In the genomic region with DNA sequence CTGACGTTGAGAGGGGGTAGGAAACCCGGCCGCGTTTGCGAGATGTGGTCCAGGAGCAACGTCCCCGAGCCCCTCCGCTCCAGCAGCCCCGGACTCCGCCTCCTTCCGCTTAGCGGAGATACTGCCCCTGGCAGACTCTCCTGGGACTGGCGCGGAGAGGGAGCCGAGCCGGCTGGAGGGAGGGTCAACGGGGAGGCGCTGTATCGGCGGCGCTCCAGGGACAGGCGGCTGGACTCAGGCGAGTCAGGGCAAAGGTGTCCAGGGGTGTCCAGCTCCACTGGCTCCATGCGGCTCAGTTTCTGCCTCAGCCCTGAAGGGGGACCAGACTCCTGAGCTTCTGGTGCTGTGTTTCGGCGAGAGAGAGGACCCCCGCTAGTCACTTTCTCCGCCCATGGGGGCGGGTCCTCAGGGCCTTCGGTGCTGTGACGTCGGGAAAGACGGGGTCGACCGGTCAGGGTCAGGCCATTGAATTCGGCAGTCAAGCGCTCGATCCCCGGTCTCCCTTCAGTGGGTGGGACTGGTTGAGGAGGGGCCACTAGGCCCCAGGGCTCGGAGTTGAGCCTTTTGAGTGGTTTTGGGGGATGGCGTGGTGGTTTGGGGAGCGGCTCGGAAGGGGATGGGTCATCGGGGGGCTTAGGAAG, we compare ENCODE assay signal across 1 cellular context.
TF ChIP-seq lines count a peak whose summit lies in the region.

No MANE protein-coding gene starts in this region.

TF ChIP-seq in HepG2, 621 proteins besides CTCF, POLR2A, EP300 and RAD21 (continued from another document and continues in another):
- TF ChIP-seq, protein P1, sequence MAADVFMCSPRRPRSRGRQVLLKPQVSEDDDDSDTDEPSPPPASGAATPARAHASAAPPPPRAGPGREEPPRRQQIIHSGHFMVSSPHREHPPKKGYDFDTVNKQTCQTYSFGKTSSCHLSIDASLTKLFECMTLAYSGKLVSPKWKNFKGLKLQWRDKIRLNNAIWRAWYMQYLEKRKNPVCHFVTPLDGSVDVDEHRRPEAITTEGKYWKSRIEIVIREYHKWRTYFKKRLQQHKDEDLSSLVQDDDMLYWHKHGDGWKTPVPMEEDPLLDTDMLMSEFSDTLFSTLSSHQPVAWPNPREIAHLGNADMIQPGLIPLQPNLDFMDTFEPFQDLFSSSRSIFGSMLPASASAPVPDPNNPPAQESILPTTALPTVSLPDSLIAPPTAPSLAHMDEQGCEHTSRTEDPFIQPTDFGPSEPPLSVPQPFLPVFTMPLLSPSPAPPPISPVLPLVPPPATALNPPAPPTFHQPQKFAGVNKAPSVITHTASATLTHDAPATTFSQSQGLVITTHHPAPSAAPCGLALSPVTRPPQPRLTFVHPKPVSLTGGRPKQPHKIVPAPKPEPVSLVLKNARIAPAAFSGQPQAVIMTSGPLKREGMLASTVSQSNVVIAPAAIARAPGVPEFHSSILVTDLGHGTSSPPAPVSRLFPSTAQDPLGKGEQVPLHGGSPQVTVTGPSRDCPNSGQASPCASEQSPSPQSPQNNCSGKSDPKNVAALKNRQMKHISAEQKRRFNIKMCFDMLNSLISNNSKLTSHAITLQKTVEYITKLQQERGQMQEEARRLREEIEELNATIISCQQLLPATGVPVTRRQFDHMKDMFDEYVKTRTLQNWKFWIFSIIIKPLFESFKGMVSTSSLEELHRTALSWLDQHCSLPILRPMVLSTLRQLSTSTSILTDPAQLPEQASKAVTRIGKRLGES (CRISPR knock-in tag; IDR thresholded peaks at IDR 0.05; ENCODE audit: borderline replicate concordance), result no peak
- TF ChIP-seq, protein P2, sequence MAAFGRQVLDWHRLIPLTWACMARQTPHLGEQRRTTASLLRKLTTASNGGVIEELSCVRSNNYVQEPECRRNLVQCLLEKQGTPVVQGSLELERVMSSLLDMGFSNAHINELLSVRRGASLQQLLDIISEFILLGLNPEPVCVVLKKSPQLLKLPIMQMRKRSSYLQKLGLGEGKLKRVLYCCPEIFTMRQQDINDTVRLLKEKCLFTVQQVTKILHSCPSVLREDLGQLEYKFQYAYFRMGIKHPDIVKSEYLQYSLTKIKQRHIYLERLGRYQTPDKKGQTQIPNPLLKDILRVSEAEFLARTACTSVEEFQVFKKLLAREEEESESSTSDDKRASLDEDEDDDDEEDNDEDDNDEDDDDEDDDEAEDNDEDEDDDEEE (CRISPR knock-in tag; IDR thresholded peaks at IDR 0.05), result no peak
- no peak for TF ChIP-seq ZBTB21 (CRISPR knock-in tag; IDR thresholded peaks at IDR 0.05)
- no peak; the same call in 1 of the 2 replicates for TF ChIP-seq SRY (CRISPR knock-in tag; IDR thresholded peaks at IDR 0.05)
- TF ChIP-seq, protein P3, sequence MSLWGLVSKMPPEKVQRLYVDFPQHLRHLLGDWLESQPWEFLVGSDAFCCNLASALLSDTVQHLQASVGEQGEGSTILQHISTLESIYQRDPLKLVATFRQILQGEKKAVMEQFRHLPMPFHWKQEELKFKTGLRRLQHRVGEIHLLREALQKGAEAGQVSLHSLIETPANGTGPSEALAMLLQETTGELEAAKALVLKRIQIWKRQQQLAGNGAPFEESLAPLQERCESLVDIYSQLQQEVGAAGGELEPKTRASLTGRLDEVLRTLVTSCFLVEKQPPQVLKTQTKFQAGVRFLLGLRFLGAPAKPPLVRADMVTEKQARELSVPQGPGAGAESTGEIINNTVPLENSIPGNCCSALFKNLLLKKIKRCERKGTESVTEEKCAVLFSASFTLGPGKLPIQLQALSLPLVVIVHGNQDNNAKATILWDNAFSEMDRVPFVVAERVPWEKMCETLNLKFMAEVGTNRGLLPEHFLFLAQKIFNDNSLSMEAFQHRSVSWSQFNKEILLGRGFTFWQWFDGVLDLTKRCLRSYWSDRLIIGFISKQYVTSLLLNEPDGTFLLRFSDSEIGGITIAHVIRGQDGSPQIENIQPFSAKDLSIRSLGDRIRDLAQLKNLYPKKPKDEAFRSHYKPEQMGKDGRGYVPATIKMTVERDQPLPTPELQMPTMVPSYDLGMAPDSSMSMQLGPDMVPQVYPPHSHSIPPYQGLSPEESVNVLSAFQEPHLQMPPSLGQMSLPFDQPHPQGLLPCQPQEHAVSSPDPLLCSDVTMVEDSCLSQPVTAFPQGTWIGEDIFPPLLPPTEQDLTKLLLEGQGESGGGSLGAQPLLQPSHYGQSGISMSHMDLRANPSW (CRISPR knock-in tag; IDR thresholded peaks at IDR 0.05; ENCODE audit: borderline replicate concordance), result no peak
- TF ChIP-seq ZMYM3 (CRISPR knock-in tag; IDR thresholded peaks at IDR 0.05), result peak; percentile 44; the same call in 1 of the 2 replicates
- no peak for TF ChIP-seq MLLT10 (CRISPR knock-in tag; IDR thresholded peaks at IDR 0.05)
- no peak for TF ChIP-seq PRPF4 (IDR thresholded peaks at IDR 0.05; ENCODE audit: low read depth, low read length, poor library complexity, severe bottlenecking)
- TF ChIP-seq PHF21A (CRISPR knock-in tag; IDR thresholded peaks at IDR 0.05), result peak; percentile 81
- TF ChIP-seq, protein P4, sequence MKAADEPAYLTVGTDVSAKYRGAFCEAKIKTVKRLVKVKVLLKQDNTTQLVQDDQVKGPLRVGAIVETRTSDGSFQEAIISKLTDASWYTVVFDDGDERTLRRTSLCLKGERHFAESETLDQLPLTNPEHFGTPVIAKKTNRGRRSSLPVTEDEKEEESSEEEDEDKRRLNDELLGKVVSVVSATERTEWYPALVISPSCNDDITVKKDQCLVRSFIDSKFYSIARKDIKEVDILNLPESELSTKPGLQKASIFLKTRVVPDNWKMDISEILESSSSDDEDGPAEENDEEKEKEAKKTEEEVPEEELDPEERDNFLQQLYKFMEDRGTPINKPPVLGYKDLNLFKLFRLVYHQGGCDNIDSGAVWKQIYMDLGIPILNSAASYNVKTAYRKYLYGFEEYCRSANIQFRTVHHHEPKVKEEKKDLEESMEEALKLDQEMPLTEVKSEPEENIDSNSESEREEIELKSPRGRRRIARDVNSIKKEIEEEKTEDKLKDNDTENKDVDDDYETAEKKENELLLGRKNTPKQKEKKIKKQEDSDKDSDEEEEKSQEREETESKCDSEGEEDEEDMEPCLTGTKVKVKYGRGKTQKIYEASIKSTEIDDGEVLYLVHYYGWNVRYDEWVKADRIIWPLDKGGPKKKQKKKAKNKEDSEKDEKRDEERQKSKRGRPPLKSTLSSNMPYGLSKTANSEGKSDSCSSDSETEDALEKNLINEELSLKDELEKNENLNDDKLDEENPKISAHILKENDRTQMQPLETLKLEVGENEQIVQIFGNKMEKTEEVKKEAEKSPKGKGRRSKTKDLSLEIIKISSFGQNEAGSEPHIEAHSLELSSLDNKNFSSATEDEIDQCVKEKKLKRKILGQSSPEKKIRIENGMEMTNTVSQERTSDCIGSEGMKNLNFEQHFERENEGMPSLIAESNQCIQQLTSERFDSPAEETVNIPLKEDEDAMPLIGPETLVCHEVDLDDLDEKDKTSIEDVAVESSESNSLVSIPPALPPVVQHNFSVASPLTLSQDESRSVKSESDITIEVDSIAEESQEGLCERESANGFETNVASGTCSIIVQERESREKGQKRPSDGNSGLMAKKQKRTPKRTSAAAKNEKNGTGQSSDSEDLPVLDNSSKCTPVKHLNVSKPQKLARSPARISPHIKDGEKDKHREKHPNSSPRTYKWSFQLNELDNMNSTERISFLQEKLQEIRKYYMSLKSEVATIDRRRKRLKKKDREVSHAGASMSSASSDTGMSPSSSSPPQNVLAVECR (CRISPR knock-in tag; IDR thresholded peaks at IDR 0.05; ENCODE audit: borderline replicate concordance), result peak; percentile 85; the same call in 1 of the 2 replicates
- TF ChIP-seq MTF1 (CRISPR knock-in tag; IDR thresholded peaks at IDR 0.05), result no peak
- TF ChIP-seq ZNF557 (CRISPR knock-in tag; IDR thresholded peaks at IDR 0.05), result no peak
- TF ChIP-seq, protein P5, sequence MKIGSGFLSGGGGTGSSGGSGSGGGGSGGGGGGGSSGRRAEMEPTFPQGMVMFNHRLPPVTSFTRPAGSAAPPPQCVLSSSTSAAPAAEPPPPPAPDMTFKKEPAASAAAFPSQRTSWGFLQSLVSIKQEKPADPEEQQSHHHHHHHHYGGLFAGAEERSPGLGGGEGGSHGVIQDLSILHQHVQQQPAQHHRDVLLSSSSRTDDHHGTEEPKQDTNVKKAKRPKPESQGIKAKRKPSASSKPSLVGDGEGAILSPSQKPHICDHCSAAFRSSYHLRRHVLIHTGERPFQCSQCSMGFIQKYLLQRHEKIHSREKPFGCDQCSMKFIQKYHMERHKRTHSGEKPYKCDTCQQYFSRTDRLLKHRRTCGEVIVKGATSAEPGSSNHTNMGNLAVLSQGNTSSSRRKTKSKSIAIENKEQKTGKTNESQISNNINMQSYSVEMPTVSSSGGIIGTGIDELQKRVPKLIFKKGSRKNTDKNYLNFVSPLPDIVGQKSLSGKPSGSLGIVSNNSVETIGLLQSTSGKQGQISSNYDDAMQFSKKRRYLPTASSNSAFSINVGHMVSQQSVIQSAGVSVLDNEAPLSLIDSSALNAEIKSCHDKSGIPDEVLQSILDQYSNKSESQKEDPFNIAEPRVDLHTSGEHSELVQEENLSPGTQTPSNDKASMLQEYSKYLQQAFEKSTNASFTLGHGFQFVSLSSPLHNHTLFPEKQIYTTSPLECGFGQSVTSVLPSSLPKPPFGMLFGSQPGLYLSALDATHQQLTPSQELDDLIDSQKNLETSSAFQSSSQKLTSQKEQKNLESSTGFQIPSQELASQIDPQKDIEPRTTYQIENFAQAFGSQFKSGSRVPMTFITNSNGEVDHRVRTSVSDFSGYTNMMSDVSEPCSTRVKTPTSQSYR (CRISPR knock-in tag; IDR thresholded peaks at IDR 0.05; ENCODE audit: borderline replicate concordance), result no peak
- TF ChIP-seq, protein P6, sequence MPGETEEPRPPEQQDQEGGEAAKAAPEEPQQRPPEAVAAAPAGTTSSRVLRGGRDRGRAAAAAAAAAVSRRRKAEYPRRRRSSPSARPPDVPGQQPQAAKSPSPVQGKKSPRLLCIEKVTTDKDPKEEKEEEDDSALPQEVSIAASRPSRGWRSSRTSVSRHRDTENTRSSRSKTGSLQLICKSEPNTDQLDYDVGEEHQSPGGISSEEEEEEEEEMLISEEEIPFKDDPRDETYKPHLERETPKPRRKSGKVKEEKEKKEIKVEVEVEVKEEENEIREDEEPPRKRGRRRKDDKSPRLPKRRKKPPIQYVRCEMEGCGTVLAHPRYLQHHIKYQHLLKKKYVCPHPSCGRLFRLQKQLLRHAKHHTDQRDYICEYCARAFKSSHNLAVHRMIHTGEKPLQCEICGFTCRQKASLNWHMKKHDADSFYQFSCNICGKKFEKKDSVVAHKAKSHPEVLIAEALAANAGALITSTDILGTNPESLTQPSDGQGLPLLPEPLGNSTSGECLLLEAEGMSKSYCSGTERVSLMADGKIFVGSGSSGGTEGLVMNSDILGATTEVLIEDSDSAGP (CRISPR knock-in tag; IDR thresholded peaks at IDR 0.05; ENCODE audit: borderline replicate concordance), result 0 out of 2 replicates have a peak, but pooled peaks have one; percentile 70
- no peak for TF ChIP-seq ZNF44 (CRISPR knock-in tag; IDR thresholded peaks at IDR 0.05)
- TF ChIP-seq, protein P7, sequence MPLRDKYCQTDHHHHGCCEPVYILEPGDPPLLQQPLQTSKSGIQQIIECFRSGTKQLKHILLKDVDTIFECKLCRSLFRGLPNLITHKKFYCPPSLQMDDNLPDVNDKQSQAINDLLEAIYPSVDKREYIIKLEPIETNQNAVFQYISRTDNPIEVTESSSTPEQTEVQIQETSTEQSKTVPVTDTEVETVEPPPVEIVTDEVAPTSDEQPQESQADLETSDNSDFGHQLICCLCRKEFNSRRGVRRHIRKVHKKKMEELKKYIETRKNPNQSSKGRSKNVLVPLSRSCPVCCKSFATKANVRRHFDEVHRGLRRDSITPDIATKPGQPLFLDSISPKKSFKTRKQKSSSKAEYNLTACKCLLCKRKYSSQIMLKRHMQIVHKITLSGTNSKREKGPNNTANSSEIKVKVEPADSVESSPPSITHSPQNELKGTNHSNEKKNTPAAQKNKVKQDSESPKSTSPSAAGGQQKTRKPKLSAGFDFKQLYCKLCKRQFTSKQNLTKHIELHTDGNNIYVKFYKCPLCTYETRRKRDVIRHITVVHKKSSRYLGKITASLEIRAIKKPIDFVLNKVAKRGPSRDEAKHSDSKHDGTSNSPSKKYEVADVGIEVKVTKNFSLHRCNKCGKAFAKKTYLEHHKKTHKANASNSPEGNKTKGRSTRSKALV (CRISPR knock-in tag; IDR thresholded peaks at IDR 0.05), result no peak; the same call in none of the 2 replicates
- TF ChIP-seq, protein P8, sequence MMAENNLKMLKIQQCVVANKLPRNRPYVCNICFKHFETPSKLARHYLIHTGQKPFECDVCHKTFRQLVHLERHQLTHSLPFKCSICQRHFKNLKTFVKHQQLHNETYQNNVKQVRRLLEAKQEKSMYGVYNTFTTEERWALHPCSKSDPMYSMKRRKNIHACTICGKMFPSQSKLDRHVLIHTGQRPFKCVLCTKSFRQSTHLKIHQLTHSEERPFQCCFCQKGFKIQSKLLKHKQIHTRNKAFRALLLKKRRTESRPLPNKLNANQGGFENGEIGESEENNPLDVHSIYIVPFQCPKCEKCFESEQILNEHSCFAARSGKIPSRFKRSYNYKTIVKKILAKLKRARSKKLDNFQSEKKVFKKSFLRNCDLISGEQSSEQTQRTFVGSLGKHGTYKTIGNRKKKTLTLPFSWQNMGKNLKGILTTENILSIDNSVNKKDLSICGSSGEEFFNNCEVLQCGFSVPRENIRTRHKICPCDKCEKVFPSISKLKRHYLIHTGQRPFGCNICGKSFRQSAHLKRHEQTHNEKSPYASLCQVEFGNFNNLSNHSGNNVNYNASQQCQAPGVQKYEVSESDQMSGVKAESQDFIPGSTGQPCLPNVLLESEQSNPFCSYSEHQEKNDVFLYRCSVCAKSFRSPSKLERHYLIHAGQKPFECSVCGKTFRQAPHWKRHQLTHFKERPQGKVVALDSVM (CRISPR knock-in tag; IDR thresholded peaks at IDR 0.05), result 0 out of 2 replicates have a peak, but pooled peaks have one; percentile 39
- TF ChIP-seq NR2F6 (IDR thresholded peaks at IDR 0.05), result no peak; the same call in 1 of the 2 replicates
- no peak for TF ChIP-seq NR2F6 (CRISPR knock-in tag; IDR thresholded peaks at IDR 0.05)
- no peak for TF ChIP-seq BORCS8-MEF2B (CRISPR knock-in tag; IDR thresholded peaks at IDR 0.05)
- no peak for TF ChIP-seq RBM39 (IDR thresholded peaks at IDR 0.05; ENCODE audit: low read depth, low read length, poor library complexity, severe bottlenecking)
- TF ChIP-seq NBN (conservative IDR thresholded peaks at IDR 0.05), result no peak
- TF ChIP-seq, protein P9, sequence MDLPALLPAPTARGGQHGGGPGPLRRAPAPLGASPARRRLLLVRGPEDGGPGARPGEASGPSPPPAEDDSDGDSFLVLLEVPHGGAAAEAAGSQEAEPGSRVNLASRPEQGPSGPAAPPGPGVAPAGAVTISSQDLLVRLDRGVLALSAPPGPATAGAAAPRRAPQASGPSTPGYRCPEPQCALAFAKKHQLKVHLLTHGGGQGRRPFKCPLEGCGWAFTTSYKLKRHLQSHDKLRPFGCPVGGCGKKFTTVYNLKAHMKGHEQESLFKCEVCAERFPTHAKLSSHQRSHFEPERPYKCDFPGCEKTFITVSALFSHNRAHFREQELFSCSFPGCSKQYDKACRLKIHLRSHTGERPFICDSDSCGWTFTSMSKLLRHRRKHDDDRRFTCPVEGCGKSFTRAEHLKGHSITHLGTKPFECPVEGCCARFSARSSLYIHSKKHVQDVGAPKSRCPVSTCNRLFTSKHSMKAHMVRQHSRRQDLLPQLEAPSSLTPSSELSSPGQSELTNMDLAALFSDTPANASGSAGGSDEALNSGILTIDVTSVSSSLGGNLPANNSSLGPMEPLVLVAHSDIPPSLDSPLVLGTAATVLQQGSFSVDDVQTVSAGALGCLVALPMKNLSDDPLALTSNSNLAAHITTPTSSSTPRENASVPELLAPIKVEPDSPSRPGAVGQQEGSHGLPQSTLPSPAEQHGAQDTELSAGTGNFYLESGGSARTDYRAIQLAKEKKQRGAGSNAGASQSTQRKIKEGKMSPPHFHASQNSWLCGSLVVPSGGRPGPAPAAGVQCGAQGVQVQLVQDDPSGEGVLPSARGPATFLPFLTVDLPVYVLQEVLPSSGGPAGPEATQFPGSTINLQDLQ (CRISPR knock-in tag; IDR thresholded peaks at IDR 0.05), result 0 out of 2 replicates have a peak, but pooled peaks have one; percentile 19
- TF ChIP-seq ZNF781 (CRISPR knock-in tag; IDR thresholded peaks at IDR 0.05; ENCODE audit: borderline replicate concordance, not compliant biosample characterization), result no peak
